In the genomic region with DNA sequence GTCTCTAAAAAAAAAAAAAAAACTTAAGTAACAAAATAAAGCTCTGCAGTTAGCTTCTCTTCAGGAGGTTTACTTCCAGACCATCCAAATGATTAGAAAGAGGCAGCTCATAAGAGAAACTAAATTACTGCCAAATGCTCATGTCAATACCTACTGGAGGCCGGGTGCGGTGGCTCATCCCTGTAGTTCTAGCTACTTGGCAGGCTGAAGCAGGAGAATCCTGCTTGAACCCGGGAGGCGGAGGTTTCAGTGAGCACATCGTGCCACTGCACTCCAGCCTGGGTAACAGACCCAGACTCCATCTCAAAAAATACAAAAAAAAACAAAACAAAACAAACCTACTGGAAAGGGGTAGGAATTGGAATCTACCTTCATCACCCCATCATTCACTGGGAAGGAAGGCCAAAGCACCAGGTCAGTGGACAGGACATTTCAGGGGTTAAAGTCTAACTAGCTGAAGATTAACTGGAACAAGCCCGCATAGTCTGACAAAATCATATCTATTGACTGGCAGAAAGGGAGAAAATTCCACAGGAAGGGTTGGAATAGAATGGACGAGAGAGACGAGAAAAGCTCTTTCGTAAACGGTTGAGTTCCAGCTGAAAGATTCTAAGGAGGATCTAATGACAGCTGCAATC, we compare ENCODE assay signal across 9 cellular contexts. TPM values are rescaled to one million over a fixed set of nuclear protein-coding genes. Genes with fewer than 3 reads are reported as not detected.
DNase-seq lines count a peak whose midpoint lies in the region; ATAC-seq, FAIRE-seq and TF ChIP-seq lines count a peak whose summit lies in the region.
"Had no signal": no experiment of that assay in that cellular context is flagged by ENCODE, and none has a peak within 500 bp of the region (broad histone marks: within the 10 kb centered on the region; RNA-seq: fewer than 3 reads in every experiment).

No MANE protein-coding gene starts in this region.

- DNase-seq in MG63 (no peak), GM13976 (ENCODE audit: low spot score) (no peak), HTR-8/SVneo (ENCODE audit: insufficient read length, low spot score) (no peak)
- no peak for DNase-seq in natural killer cell treated with Interleukin-12 subunit alpha and Interleukin-12 subunit beta and Interleukin-15 and Interleukin-18, amount 100 ng/mL, for 72 hours (ENCODE audit: low spot score)

- peaks cover 28% of the 10 kb centered on the region for H3K36me3 ChIP-seq in BLaER1
- no peaks in the 10 kb centered on the region for H3K36me3 ChIP-seq in MG63
- peaks cover 0 to 2% of the 10 kb centered on the region in 2 donors for H3K36me3 ChIP-seq in duodenal mucosa (ENCODE audit: control insufficient read depth in 1 of 2, insufficient read depth in 2 of 2, low read length in 2 of 2)
- H3K36me3 ChIP-seq: SJSA1 had no signal

- peak overlapping the region; percentile 90 for H3K4me3 Mint-ChIP-seq in natural killer cell treated with Interleukin-12 subunit alpha and Interleukin-12 subunit beta and Interleukin-15 and Interleukin-18, amount 100 ng/mL, for 72 hours

- H3K27me3 ChIP-seq in BLaER1 (no peaks in the 10 kb centered on the region), MG63 (no peaks in the 10 kb centered on the region), duodenal mucosa (ENCODE audit: control insufficient read depth in 1 of 2, insufficient read depth in 2 of 2, low read length in 2 of 2) (no peaks in the 10 kb centered on the region)
- H3K27me3 ChIP-seq: SJSA1 had no signal

- peaks cover 18 to 22% of the 10 kb centered on the region in 2 donors for H3K4me1 Mint-ChIP-seq in natural killer cell treated with Interleukin-12 subunit alpha and Interleukin-12 subunit beta and Interleukin-15 and Interleukin-18, amount 100 ng/mL, for 72 hours (ENCODE audit: low read depth in 2 of 2)

- peak overlapping the region; percentile 82 to 89 for H3K27ac Mint-ChIP-seq in natural killer cell treated with Interleukin-12 subunit alpha and Interleukin-12 subunit beta and Interleukin-15 and Interleukin-18, amount 100 ng/mL, for 72 hours

- no peak for ATAC-seq in natural killer cell treated with Interleukin-12 subunit alpha and Interleukin-12 subunit beta and Interleukin-15 and Interleukin-18, amount 100 ng/mL, for 72 hours
- ATAC-seq in HG03175 (IDR thresholded peaks at IDR 0.05; ENCODE audit: unreplicated experiment), result no peak
- ATAC-seq in GM19351 (IDR thresholded peaks at IDR 0.05; ENCODE audit: unreplicated experiment), result no peak

- H3K4me1 ChIP-seq in BLaER1 (peaks cover 22% of the 10 kb centered on the region), duodenal mucosa (ENCODE audit: control insufficient read depth in 1 of 2, insufficient read depth in 2 of 2, low read length in 2 of 2) (peaks cover 9% of the 10 kb centered on the region in 2 donors)
- H3K4me1 ChIP-seq: SJSA1 had no signal

- in situ Hi-C loops in GM13976 (cut with MboI; ENCODE audit: low sequenced_read_pairs, unreplicated experiment), result no loop called here

- peak overlapping the region; percentile 93 for H3K9ac ChIP-seq in BLaER1
- peak overlapping the region; percentile 45 to 84 for H3K9ac ChIP-seq in duodenal mucosa (ENCODE audit: low read depth in 1 of 2, low read length in 2 of 2)

- peak overlapping the region; percentile 84 for H3K4me2 ChIP-seq in BLaER1

- no peak for FAIRE-seq in HTR-8/SVneo (lab: Jason Lieb, UNC)

- H3K27me3 Mint-ChIP-seq in natural killer cell treated with Interleukin-12 subunit alpha and Interleukin-12 subunit beta and Interleukin-15 and Interleukin-18, amount 100 ng/mL, for 72 hours, result no peaks in the 10 kb centered on the region

- peaks cover 3% of the 10 kb centered on the region for H3K36me3 Mint-ChIP-seq in natural killer cell treated with Interleukin-12 subunit alpha and Interleukin-12 subunit beta and Interleukin-15 and Interleukin-18, amount 100 ng/mL, for 72 hours

- TF ChIP-seq CTCF in GM13976 (IDR thresholded peaks at IDR 0.05; ENCODE audit: borderline replicate concordance, control extremely low read depth, extremely low read depth, insufficient read depth, missing control alignments), result no peak

- peaks cover 32% of the 10 kb centered on the region for H3K9me3 ChIP-seq in BLaER1
- H3K9me3 ChIP-seq in MG63, result peaks cover 4% of the 10 kb centered on the region
- H3K9me3 ChIP-seq in duodenal mucosa (ENCODE audit: control insufficient read depth in 1 of 2, low read length in 2 of 2), result peaks cover 0 to 2% of the 10 kb centered on the region in 2 donors

- H3K4me3 ChIP-seq in BLaER1 (peak overlapping the region; percentile 80), MG63 (peak overlapping the region; percentile 72), duodenal mucosa (ENCODE audit: low read depth in 1 of 2, low read length in 2 of 2) (peak overlapping the region; percentile 84 to 96)

- no peaks in the 10 kb centered on the region for H3K9me3 Mint-ChIP-seq in natural killer cell treated with Interleukin-12 subunit alpha and Interleukin-12 subunit beta and Interleukin-15 and Interleukin-18, amount 100 ng/mL, for 72 hours

- H3K27ac ChIP-seq in BLaER1 (no peak overlapping the region), duodenal mucosa (ENCODE audit: low read depth, low read length) (no peak overlapping the region)
- H3K27ac ChIP-seq: SJSA1 had no signal

- no peaks in the 10 kb centered on the region for H4K20me1 ChIP-seq in BLaER1

RNA-seq across cellular contexts. Expression of gene ZFP14, which starts 1.3 kb away (rescaled TPM):
- 1.3 and 1.7 TPM in 2 replicates for total RNA-seq in MG63 (2014; rRNA removed; shearing (Covaris generic); ENCODE audit: low replicate concordance)
- total RNA-seq in natural killer cell treated with Interleukin-12 subunit alpha and Interleukin-12 subunit beta and Interleukin-15 and Interleukin-18, amount 100 ng/mL, for 72 hours, result 1 to 10 TPM; 2.3 to 5.1 TPM

RNA-seq across cellular contexts. Expression of gene ZFP82, which starts 40.8 kb away (rescaled TPM):
- 0.36 and 3.4 TPM in 2 replicates for total RNA-seq in MG63 (2014; rRNA removed; shearing (Covaris generic); ENCODE audit: low replicate concordance)
- 1 to 10 TPM; 3.3 to 5.8 TPM for total RNA-seq in natural killer cell treated with Interleukin-12 subunit alpha and Interleukin-12 subunit beta and Interleukin-15 and Interleukin-18, amount 100 ng/mL, for 72 hours
